In the genomic region with DNA sequence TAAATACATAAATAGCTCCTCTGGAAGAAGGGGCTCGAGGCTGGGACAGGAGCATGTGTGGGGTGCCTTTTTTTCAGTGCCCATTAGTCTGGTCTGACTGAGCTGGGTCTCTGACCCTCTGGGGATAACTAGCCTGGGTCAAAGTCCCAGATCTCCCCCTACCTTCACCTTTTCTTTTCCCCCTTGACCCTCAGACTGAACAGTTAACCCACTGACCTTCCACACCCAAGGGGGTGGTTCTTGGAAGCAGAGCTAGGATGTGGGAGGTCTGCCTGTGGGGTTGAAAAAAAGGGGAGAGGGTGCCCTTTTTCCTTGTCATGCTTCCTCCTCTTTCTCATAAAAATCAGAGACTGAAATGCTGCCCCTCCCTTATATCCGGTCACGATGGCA, we compare ENCODE assay signal across 8 cellular contexts. TPM values are rescaled to one million over a fixed set of nuclear protein-coding genes. Genes with fewer than 3 reads are reported as not detected.
DNase-seq lines count a peak whose midpoint lies in the region; ATAC-seq, FAIRE-seq and TF ChIP-seq lines count a peak whose summit lies in the region.

No MANE protein-coding gene starts in this region.

- peak overlapping the region; percentile 98 for H3K27ac Mint-ChIP-seq in astrocyte (ENCODE audit: unreplicated experiment)

- intact Hi-C loops in thyroid gland (cut with DNase I) = loop anchor here (5.0 kb wide), 1 partner anchor 164 kb away; no protein-coding TSS in a partner anchor

- TF ChIP-seq POLR2A in thyroid gland (IDR thresholded peaks at IDR 0.05) = no peak

- H3K4me3 Mint-ChIP-seq in activated T-cell treated with anti-CD3 and anti-CD28 coated beads, Interleukin-2, amount 50 U/mL, for 4 hours = peak overlapping the region; percentile 93
- peak overlapping the region; percentile 93 for H3K4me3 Mint-ChIP-seq in astrocyte (ENCODE audit: unreplicated experiment)

- H3K27me3 Mint-ChIP-seq in activated T-cell treated with anti-CD3 and anti-CD28 coated beads, Interleukin-2, amount 50 U/mL, for 4 hours (ENCODE audit: low read depth) = peaks cover 10% of the 10 kb centered on the region
- H3K27me3 Mint-ChIP-seq in astrocyte (ENCODE audit: low read depth, unreplicated experiment) = peaks cover 8% of the 10 kb centered on the region

- H2AFZ ChIP-seq in astrocyte (ENCODE audit: low read depth, low read length) = peak overlapping the region; percentile 97

- no peak for TF ChIP-seq RAD21 in liver (IDR thresholded peaks at IDR 0.05)

- H3K27me3 ChIP-seq in astrocyte (ENCODE audit: insufficient read depth, low read length) = peaks cover 5% of the 10 kb centered on the region
- H3K27me3 ChIP-seq in liver (ENCODE audit: control insufficient read depth in 4 of 4, insufficient read depth in 4 of 4, low read length in 3 of 4) = no peaks in the 10 kb centered on the region
- H3K27me3 ChIP-seq in thyroid gland = no peaks in the 10 kb centered on the region

- H3K9me3 ChIP-seq in astrocyte (ENCODE audit: insufficient read depth, low read depth, low read length) = no peaks in the 10 kb centered on the region
- no peaks in the 10 kb centered on the region for H3K9me3 ChIP-seq in liver (ENCODE audit: control insufficient read depth in 4 of 4, low read length in 3 of 4)
- H3K9me3 ChIP-seq in thyroid gland = no peaks in the 10 kb centered on the region

- H4K20me1 ChIP-seq in astrocyte (ENCODE audit: insufficient read depth, low read length) = no peaks in the 10 kb centered on the region

- H3K27ac ChIP-seq in astrocyte (ENCODE audit: low read depth, low read length) (peak overlapping the region; percentile 25), liver (ENCODE audit: low read depth in 1 of 2, low read length in 2 of 2) (peak overlapping the region; percentile 94 to 96), thyroid gland (peak overlapping the region; percentile 44 to 59 (median 49))

- WGBS in liver = 14% methylated on average over 3 of the region's 3 CpGs
- 26 to 27% methylated on average over 3 of the region's 3 CpGs for WGBS in thyroid gland, 2 donors

- H3K9me3 Mint-ChIP-seq in activated T-cell treated with anti-CD3 and anti-CD28 coated beads, Interleukin-2, amount 50 U/mL, for 4 hours = no peaks in the 10 kb centered on the region
- H3K9me3 Mint-ChIP-seq in astrocyte (ENCODE audit: unreplicated experiment) = no peaks in the 10 kb centered on the region

- H3K9ac ChIP-seq in astrocyte (ENCODE audit: low read length) (peak overlapping the region; percentile 61), liver (ENCODE audit: low read depth in 1 of 2, low read length in 2 of 2) (peak overlapping the region; percentile 72 to 87)

- peak; percentile 17 for FAIRE-seq in astrocyte (lab: Jason Lieb, UNC)

- DNase-seq in activated T-cell treated with anti-CD3 and anti-CD28 coated beads, Interleukin-2, amount 50 U/mL, for 4 hours = no peak
- DNase-seq in activated T-cell treated with anti-CD3 and anti-CD28 coated beads, Interleukin-2, amount 50 U/mL, for 48 hours = no peak
- DNase-seq in astrocyte (ENCODE audit: low read depth) (no peak), thyroid gland (no peak), GF-D8 (lab: John Stamatoyannopoulos, UW) (no peak)

- H3K79me2 ChIP-seq in astrocyte (ENCODE audit: insufficient read depth, low read length) = no peaks in the 10 kb centered on the region

- H3K4me1 ChIP-seq in astrocyte (ENCODE audit: insufficient read depth, low read length) = peaks cover 24% of the 10 kb centered on the region
- H3K4me1 ChIP-seq in liver (ENCODE audit: control insufficient read depth in 4 of 4, insufficient read depth in 4 of 4, low read length in 3 of 4) = peaks cover 9 to 41% (median 24%) of the 10 kb centered on the region in 4 donors
- H3K4me1 ChIP-seq in thyroid gland = peaks cover 21 to 23% of the 10 kb centered on the region in 2 donors

- no peaks in the 10 kb centered on the region for H3K36me3 ChIP-seq in astrocyte (ENCODE audit: insufficient read depth, low read length)
- H3K36me3 ChIP-seq in liver (ENCODE audit: control insufficient read depth in 4 of 4, insufficient read depth in 3 of 4, low read depth in 1 of 4, low read length in 3 of 4) = no peaks in the 10 kb centered on the region
- no peaks in the 10 kb centered on the region for H3K36me3 ChIP-seq in thyroid gland

- peaks cover 38% of the 10 kb centered on the region for H3K4me1 Mint-ChIP-seq in activated T-cell treated with anti-CD3 and anti-CD28 coated beads, Interleukin-2, amount 50 U/mL, for 4 hours (ENCODE audit: low read depth)
- peaks cover 38% of the 10 kb centered on the region for H3K4me1 Mint-ChIP-seq in astrocyte (ENCODE audit: low read depth, unreplicated experiment)

- TF ChIP-seq CTCF in astrocyte (IDR thresholded peaks at IDR 0.05; ENCODE audit: insufficient read depth, low read depth, low read length) (no peak), liver (IDR thresholded peaks at IDR 0.05; ENCODE audit: low read depth, low read length, missing input control) (no peak), thyroid gland (IDR thresholded peaks at IDR 0.05) (no peak)

- ATAC-seq in activated T-cell treated with anti-CD3 and anti-CD28 coated beads, Interleukin-2, amount 50 U/mL, for 4 hours = no peak
- ATAC-seq in GM18909 (IDR thresholded peaks at IDR 0.05; ENCODE audit: poor library complexity, unreplicated experiment) (no peak), HG03457 (IDR thresholded peaks at IDR 0.05; ENCODE audit: unreplicated experiment) (no peak)

- peak overlapping the region; percentile 99 for H3K4me2 ChIP-seq in astrocyte (ENCODE audit: low read length)

- H3K4me3 ChIP-seq in astrocyte (ENCODE audit: insufficient read depth, low read depth, low read length) = peak overlapping the region; percentile 76
- H3K4me3 ChIP-seq in liver (ENCODE audit: low read depth in 1 of 3, low read length in 3 of 3) = peak overlapping the region; percentile 45 to 67 (median 45)
- peak overlapping the region in 1 of 3 donors; percentile 71 for H3K4me3 ChIP-seq in thyroid gland (replicated peaks in 1 of 3)

- no peaks in the 10 kb centered on the region for H3K36me3 Mint-ChIP-seq in activated T-cell treated with anti-CD3 and anti-CD28 coated beads, Interleukin-2, amount 50 U/mL, for 4 hours (ENCODE audit: insufficient read depth)
- H3K36me3 Mint-ChIP-seq in astrocyte (ENCODE audit: low read depth, unreplicated experiment) = no peaks in the 10 kb centered on the region

TF ChIP-seq in liver, 16 proteins besides CTCF, POLR2A, EP300 and RAD21 (continues in another document):
- no peak for TF ChIP-seq EGR1 (IDR thresholded peaks at IDR 0.05; ENCODE audit: low read depth in 2 of 2)
- peak in 1 of 2 donors; percentile 5 for TF ChIP-seq JUND (IDR thresholded peaks at IDR 0.05)
- TF ChIP-seq HNF4A (conservative IDR thresholded peaks at IDR 0.05) = peak; percentile 28 to 54
- TF ChIP-seq, protein P1, sequence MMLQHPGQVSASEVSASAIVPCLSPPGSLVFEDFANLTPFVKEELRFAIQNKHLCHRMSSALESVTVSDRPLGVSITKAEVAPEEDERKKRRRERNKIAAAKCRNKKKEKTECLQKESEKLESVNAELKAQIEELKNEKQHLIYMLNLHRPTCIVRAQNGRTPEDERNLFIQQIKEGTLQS (IDR thresholded peaks at IDR 0.05) = no peak
- TF ChIP-seq, protein P2, sequence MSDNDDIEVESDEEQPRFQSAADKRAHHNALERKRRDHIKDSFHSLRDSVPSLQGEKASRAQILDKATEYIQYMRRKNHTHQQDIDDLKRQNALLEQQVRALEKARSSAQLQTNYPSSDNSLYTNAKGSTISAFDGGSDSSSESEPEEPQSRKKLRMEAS (IDR thresholded peaks at IDR 0.05) = peak; percentile 27
- TF ChIP-seq TAF1 (conservative IDR thresholded peaks at IDR 0.05) = peak; percentile 66

RNA-seq across cellular contexts. Expression of gene GLI1, which starts 0.9 kb away (rescaled TPM):
- total RNA-seq in activated T-cell treated with anti-CD3 and anti-CD28 coated beads, Interleukin-2, amount 50 U/mL, for 4 hours = 1 to 10 TPM in 1 of 3 donors, under 1 TPM in 2; 0.46 to 1.7 (median 0.65) TPM
- total RNA-seq in astrocyte (5.8 and 6.8 TPM in 2 replicates), liver (under 1 TPM; 0.09 to 0.25 TPM), thyroid gland (1 to 10 TPM in 3 of 4 donors, not detected in 1; 1.1 to 2.2 (median 1.6) TPM)
- under 1 TPM; 0.23 to 0.44 TPM for polyA plus RNA-seq in liver

RNA-seq across cellular contexts. Expression of gene INHBE, which starts 3.6 kb away (rescaled TPM):
- under 1 TPM in 2 of 3 donors, not detected in 1; 0.24 to 0.27 TPM for total RNA-seq in activated T-cell treated with anti-CD3 and anti-CD28 coated beads, Interleukin-2, amount 50 U/mL, for 4 hours
- total RNA-seq in astrocyte (24.6 and 37.5 TPM in 2 replicates), liver (100 to 1,000 TPM in 1 of 2 donors, 10 to 100 TPM in 1; 17.6 to 181 TPM), thyroid gland (not detected)
- 100 to 1,000 TPM in 1 of 2 donors, 10 to 100 TPM in 1; 82.5 to 137 TPM for polyA plus RNA-seq in liver

RNA-seq across cellular contexts. Expression of gene ARHGAP9, which starts 21.0 kb away (rescaled TPM):
- total RNA-seq in activated T-cell treated with anti-CD3 and anti-CD28 coated beads, Interleukin-2, amount 50 U/mL, for 4 hours = 10 to 100 TPM; 54.5 to 64.6 (median 57.7) TPM
- 2.5 and 3.1 TPM in 2 replicates for total RNA-seq in astrocyte
- 10 to 100 TPM in 1 of 2 donors, 1 to 10 TPM in 1; 7.7 to 12.0 TPM for total RNA-seq in liver
- polyA plus RNA-seq in liver = 1 to 10 TPM; 3.0 to 6.5 TPM
- 1 to 10 TPM; 3.2 to 6.3 (median 4.6) TPM for total RNA-seq in thyroid gland

RNA-seq across cellular contexts. Expression of gene INHBC, which starts 24.1 kb away (rescaled TPM):
- under 1 TPM in 2 of 3 donors, not detected in 1; 0.14 to 0.15 TPM for total RNA-seq in activated T-cell treated with anti-CD3 and anti-CD28 coated beads, Interleukin-2, amount 50 U/mL, for 4 hours
- total RNA-seq in astrocyte = not detected in 2 replicates
- total RNA-seq in liver = 100 to 1,000 TPM in 1 of 2 donors, 1 to 10 TPM in 1; 2.8 to 102 TPM
- 100 to 1,000 TPM in 1 of 2 donors, 10 to 100 TPM in 1; 71.0 to 134 TPM for polyA plus RNA-seq in liver
- total RNA-seq in thyroid gland = under 1 TPM in 3 of 4 donors, not detected in 1; 0.33 to 0.63 (median 0.54) TPM

RNA-seq across cellular contexts. Expression of gene R3HDM2, which starts 27.8 kb away (rescaled TPM):
- 10 to 100 TPM; 21.9 to 25.2 (median 22.3) TPM for total RNA-seq in activated T-cell treated with anti-CD3 and anti-CD28 coated beads, Interleukin-2, amount 50 U/mL, for 4 hours
- total RNA-seq in astrocyte = 18.8 and 19.2 TPM in 2 replicates
- 10 to 100 TPM in 1 of 2 donors, 1 to 10 TPM in 1; 7.4 to 28.9 TPM for total RNA-seq in liver
- 10 to 100 TPM; 11.2 to 19.0 TPM for polyA plus RNA-seq in liver
- total RNA-seq in thyroid gland = 10 to 100 TPM; 30.7 to 40.8 (median 35.5) TPM

Comparison
In these comparisons a context has a peak if more than half of its experiments do, and no peak if none do; other contexts are left out.
1. H3K27ac ChIP-seq: peak in every context shown above with its lines; median percentile 95 in liver; 49 in thyroid gland; 25 in astrocyte.
2. RNA of gene INHBE, which starts 3.6 kb away (total RNA-seq): 17.6 to 181 TPM in liver and 24.6 to 37.5 TPM in astrocyte; 0.24 to 0.27 TPM in activated T-cell treated with anti-CD3 and anti-CD28 coated beads, Interleukin-2, amount 50 U/mL, for 4 hours and not detected in thyroid gland; every median in the first group is over 10 times any median in the second.
3. RNA of gene ARHGAP9, which starts 21.0 kb away (total RNA-seq): 54.5 to 64.6 TPM in activated T-cell treated with anti-CD3 and anti-CD28 coated beads, Interleukin-2, amount 50 U/mL, for 4 hours; 7.7 to 12.0 TPM in liver, 3.2 to 6.3 TPM in thyroid gland and 2.5 to 3.1 TPM in astrocyte; every median in the first group is over 4 times any median in the second.